Comparison of ENCODE assay signal across 7 cellular contexts in the genomic region with DNA sequence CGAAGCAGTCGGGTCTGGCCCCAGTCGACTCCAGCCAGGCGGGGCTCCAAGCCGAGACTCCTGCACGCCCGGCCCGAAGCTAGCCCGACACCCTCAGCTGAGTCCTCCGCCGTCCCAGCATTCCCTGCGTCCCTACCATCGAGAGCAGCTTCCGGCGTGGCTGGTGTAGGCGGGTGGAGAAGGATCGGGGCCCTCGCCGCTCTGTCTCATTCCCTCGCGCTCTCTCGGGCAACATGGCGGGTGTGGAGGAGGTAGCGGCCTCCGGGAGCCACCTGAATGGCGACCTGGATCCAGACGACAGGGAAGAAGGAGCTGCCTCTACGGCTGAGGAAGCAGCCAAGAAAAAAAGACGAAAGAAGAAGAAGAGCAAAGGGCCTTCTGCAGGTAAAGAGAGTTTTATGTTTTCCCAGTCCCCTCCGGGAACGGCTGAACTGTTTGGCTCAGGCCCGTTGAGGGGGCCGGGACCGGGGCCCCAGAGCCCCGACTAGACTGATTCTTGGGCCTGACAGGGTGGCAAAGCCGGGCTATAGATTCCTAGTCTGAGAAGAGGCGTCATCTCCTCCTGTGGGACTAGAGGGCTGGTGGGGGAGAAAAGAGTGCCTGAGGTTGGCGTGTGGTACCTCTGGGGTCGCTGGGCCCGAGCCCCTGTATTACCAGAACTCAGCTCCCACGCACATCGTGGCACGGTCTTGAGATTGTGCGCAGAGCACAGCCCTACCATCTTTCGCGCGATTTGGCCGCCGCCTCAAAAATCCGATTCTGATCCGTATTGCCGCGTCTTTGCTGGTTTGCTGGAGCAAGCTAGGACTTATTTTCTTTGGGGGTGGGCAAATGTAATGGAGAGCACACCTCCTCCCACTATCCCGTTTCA. TPM values are rescaled to one million over a fixed set of nuclear protein-coding genes. Genes with fewer than 3 reads are reported as not detected.
DNase-seq lines count a peak whose midpoint lies in the region; ATAC-seq and TF ChIP-seq lines count a peak whose summit lies in the region.

A gene (plus strand): TSS at position 206 of the 871 bp plus-strand sequence. CDS start 28 bp downstream, at position 234.

- TF ChIP-seq CTCF in hepatocyte (IDR thresholded peaks at IDR 0.05; ENCODE audit: poor library complexity) = no peak

- no peaks in the 10 kb centered on the region for H3K36me3 ChIP-seq in hepatocyte (replicated peaks; ENCODE audit: insufficient read depth, low read depth)

- no peaks in the 10 kb centered on the region for H3K27me3 ChIP-seq in hepatocyte

- peaks cover 51% of the 10 kb centered on the region for H3K79me2 ChIP-seq in hepatocyte

- peak within 1 kb of the TSS; percentile 89 for H2AFZ ChIP-seq in hepatocyte

- ATAC-seq in GM18508 (IDR thresholded peaks at IDR 0.05; ENCODE audit: insufficient read depth, unreplicated experiment) (peak; percentile 89), HG03025 (IDR thresholded peaks at IDR 0.05; ENCODE audit: low FRiP score, unreplicated experiment) (peak; percentile 98)

- under 1% methylated on average over 53 of the region's 54 CpGs for WGBS in hepatocyte (ENCODE audit: low lambda C conversion rate, missing lambda C conversion rate)

- H3K4me2 ChIP-seq in hepatocyte = peak within 1 kb of the TSS; percentile 86

- peak within 1 kb of the TSS; percentile 97 for H3K27ac ChIP-seq in hepatocyte

- peaks cover 22% of the 10 kb centered on the region for H4K20me1 ChIP-seq in hepatocyte (ENCODE audit: insufficient read depth, poor library complexity, severe bottlenecking)

- H3K4me3 ChIP-seq in hepatocyte = peak within 1 kb of the TSS; percentile 85

- H3K4me1 ChIP-seq in hepatocyte (ENCODE audit: insufficient read depth) = peaks cover 14% of the 10 kb centered on the region

- no peaks in the 10 kb centered on the region for H3K9me2 ChIP-seq in hepatocyte (replicated peaks; ENCODE audit: insufficient read depth)

- H3K9me3 ChIP-seq in hepatocyte (ENCODE audit: low read depth) = no peaks in the 10 kb centered on the region

- DNase-seq in NCI-H2081 (lab: John Stamatoyannopoulos, UW) = peak; percentile 95 to 97
- DNase-seq in T1000 (lab: John Stamatoyannopoulos, UW) = peak; percentile 92
- DNase-seq in astrocyte of the hippocampus (ENCODE audit: low read depth, low spot score) = peak; percentile 99
- DNase-seq in hepatocyte (ENCODE audit: low spot score) = peak; percentile 97
- peak; percentile 96 for DNase-seq in retina

RNA-seq across cellular contexts. Expression of the gene that starts here (rescaled TPM):
- total RNA-seq in hepatocyte = 69.7 and 75.9 TPM in 2 replicates
- 43.2 and 44.7 TPM in 2 replicates for polyA plus RNA-seq in hepatocyte

Comparison
In these comparisons a context has a peak if more than half of its experiments do, and no peak if none do; other contexts are left out.
1. Peak in every context shown above with its lines: DNase-seq, ATAC-seq, H3K4me3 ChIP-seq and H3K27ac ChIP-seq.